ENCODE assay signal across 8 cellular contexts in the genomic region with DNA sequence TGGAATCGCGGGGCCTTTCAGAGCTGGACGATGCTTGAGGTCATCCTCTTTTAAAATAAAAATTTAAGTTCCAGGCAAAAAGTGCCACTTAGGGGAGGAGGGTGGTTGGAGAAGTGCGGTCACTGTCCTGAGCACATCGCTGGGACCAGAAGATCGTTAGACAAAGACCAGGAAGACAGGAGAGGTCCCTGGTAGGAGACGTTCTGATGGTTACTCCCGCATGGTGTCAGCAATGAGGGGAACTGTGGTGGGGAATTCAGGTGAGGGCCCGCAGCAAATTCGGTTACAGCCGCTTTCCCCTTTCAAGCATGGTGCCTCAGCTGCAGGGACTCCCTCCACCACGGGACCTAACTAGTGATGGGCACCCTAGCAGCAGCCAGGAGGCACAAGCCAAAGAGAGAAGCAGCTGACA. TPM values are rescaled to one million over a fixed set of nuclear protein-coding genes. Genes with fewer than 3 reads are reported as not detected.
A peak's percentile ranks its signal among the peaks of the same experiment; 100 is the strongest.
DNase-seq lines count a peak whose midpoint lies in the region; ATAC-seq and TF ChIP-seq lines count a peak whose summit lies in the region.

No MANE protein-coding gene starts in this region.

- peak; percentile 35 for DNase-seq in EL
- DNase-seq in T-helper 2 cell treated with Interferon-gamma antibody and Interleukin-4, amounts not matched to agents 5 μg/mL and 100 μg/mL, for 36 hours (ENCODE audit: low spot score), result peak; percentile 13
- peak; percentile 19 for DNase-seq in effector CD4-positive, alpha-beta T cell
- no peak for DNase-seq in mesothelial cell of epicardium (ENCODE audit: low spot score in 2 of 2, unreplicated experiment in 2 of 2)
- DNase-seq in upper lobe of left lung, result peak in 1 of 2 donors; percentile 30
- DNase-seq in NK-92 (lab: John Stamatoyannopoulos, UW; ENCODE audit: unreplicated experiment), result no peak

- no peaks in the 10 kb centered on the region for H3K9me3 Mint-ChIP-seq in T-helper 2 cell treated with Interferon-gamma antibody and Interleukin-4, amounts not matched to agents 5 μg/mL and 100 μg/mL, for 36 hours
- H3K9me3 Mint-ChIP-seq in mesothelial cell of epicardium, result no peaks in the 10 kb centered on the region

- peak overlapping the region; percentile 99 for H3K27ac Mint-ChIP-seq in T-helper 2 cell treated with Interferon-gamma antibody and Interleukin-4, amounts not matched to agents 5 μg/mL and 100 μg/mL, for 36 hours
- peak overlapping the region; percentile 100 for H3K27ac Mint-ChIP-seq in mesothelial cell of epicardium

- no peaks in the 10 kb centered on the region for H3K27me3 Mint-ChIP-seq in T-helper 2 cell treated with Interferon-gamma antibody and Interleukin-4, amounts not matched to agents 5 μg/mL and 100 μg/mL, for 36 hours (ENCODE audit: low read depth)
- no peaks in the 10 kb centered on the region for H3K27me3 Mint-ChIP-seq in mesothelial cell of epicardium (ENCODE audit: low read depth)

- H3K4me1 ChIP-seq in upper lobe of left lung, result peaks cover 18 to 23% (median 19%) of the 10 kb centered on the region in 4 donors

- H3K36me3 ChIP-seq in upper lobe of left lung, result peaks cover 15 to 43% (median 25%) of the 10 kb centered on the region in 4 donors

- H3K27ac ChIP-seq in upper lobe of left lung, result peak overlapping the region; percentile 88 to 98 (median 94)

- TF ChIP-seq POLR2A in upper lobe of left lung (IDR thresholded peaks at IDR 0.05), result no peak

- TF ChIP-seq EP300 in upper lobe of left lung (IDR thresholded peaks at IDR 0.05), result no peak

- H3K4me3 Mint-ChIP-seq in T-helper 2 cell treated with Interferon-gamma antibody and Interleukin-4, amounts not matched to agents 5 μg/mL and 100 μg/mL, for 36 hours, result peak overlapping the region; percentile 98
- peak overlapping the region; percentile 85 for H3K4me3 Mint-ChIP-seq in mesothelial cell of epicardium

- no peaks in the 10 kb centered on the region for H3K9me3 ChIP-seq in upper lobe of left lung

- H3K4me1 Mint-ChIP-seq in T-helper 2 cell treated with Interferon-gamma antibody and Interleukin-4, amounts not matched to agents 5 μg/mL and 100 μg/mL, for 36 hours (ENCODE audit: low read depth), result peaks cover 33% of the 10 kb centered on the region
- peaks cover 27% of the 10 kb centered on the region for H3K4me1 Mint-ChIP-seq in mesothelial cell of epicardium

- no peaks in the 10 kb centered on the region for H3K27me3 ChIP-seq in upper lobe of left lung

- peaks cover 31% of the 10 kb centered on the region for H3K36me3 Mint-ChIP-seq in T-helper 2 cell treated with Interferon-gamma antibody and Interleukin-4, amounts not matched to agents 5 μg/mL and 100 μg/mL, for 36 hours (ENCODE audit: low read depth)
- H3K36me3 Mint-ChIP-seq in mesothelial cell of epicardium, result peaks cover 7% of the 10 kb centered on the region

- 1 to 4% methylated on average over 12 of the region's 12 CpGs for WGBS in upper lobe of left lung, 2 donors

- ATAC-seq in HG02642 (IDR thresholded peaks at IDR 0.05; ENCODE audit: poor library complexity, unreplicated experiment) (peak; percentile 0), upper lobe of left lung (ENCODE audit: low FRiP score in 2 of 2) (peak; percentile 3 to 9), HG03139 (IDR thresholded peaks at IDR 0.05; ENCODE audit: unreplicated experiment) (no peak)

- H3K4me3 ChIP-seq in upper lobe of left lung, result peak overlapping the region; percentile 56 to 92 (median 80)

- TF ChIP-seq CTCF in mesothelial cell of epicardium (IDR thresholded peaks at IDR 0.05; ENCODE audit: unreplicated experiment) (no peak), upper lobe of left lung (IDR thresholded peaks at IDR 0.05) (no peak)

RNA-seq across cellular contexts. Expression of a gene that starts 1.0 kb away (rescaled TPM):
- total RNA-seq in mesothelial cell of epicardium (37.5 to 40.3 TPM (median 38.5 TPM) in 3 replicates), upper lobe of left lung (10 to 100 TPM; 14.2 to 34.8 (median 19.6) TPM)

RNA-seq across cellular contexts. Expression of a gene that starts 21.8 kb away (rescaled TPM):
- total RNA-seq in mesothelial cell of epicardium (217 to 223 TPM (median 222 TPM) in 3 replicates), upper lobe of left lung (100 to 1,000 TPM; 185 to 426 (median 312) TPM)

RNA-seq across cellular contexts. Expression of a gene that starts 40.3 kb away (rescaled TPM):
- total RNA-seq in mesothelial cell of epicardium (20.8 to 28.1 TPM (median 24.7 TPM) in 3 replicates), upper lobe of left lung (10 to 100 TPM; 19.0 to 54.2 (median 34.0) TPM)

Comparison
In these comparisons a context has a peak if more than half of its experiments do, and no peak if none do; other contexts are left out.
1. DNase-seq: peak in EL (single experiment), T-helper 2 cell treated with Interferon-gamma antibody and Interleukin-4, amounts not matched to agents 5 μg/mL and 100 μg/mL, for 36 hours (single experiment) and effector CD4-positive, alpha-beta T cell (single experiment); none in mesothelial cell of epicardium (0 of 2) and NK-92 (single experiment).